Comparison of ENCODE assay signal across 8 cellular contexts in genomic region chr21:45128613-45129226, GRCh38. TPM values are rescaled to one million over a fixed set of nuclear protein-coding genes. Genes with fewer than 3 reads are reported as not detected.
DNase-seq lines count a peak whose midpoint lies in the region; ATAC-seq and TF ChIP-seq lines count a peak whose summit lies in the region.

No MANE protein-coding gene starts in this region.

- H2AFZ ChIP-seq in MM.1S (ENCODE audit: low read length), result no peak overlapping the region

- H3K36me3 ChIP-seq in MM.1S (replicated peaks; ENCODE audit: insufficient read depth, low read length) (no peaks in the 10 kb centered on the region), adrenal gland (replicated peaks in 1 of 2) (no peaks in the 10 kb centered on the region), gastrocnemius medialis (no peaks in the 10 kb centered on the region)

- DNase-seq in GF-D8 (lab: John Stamatoyannopoulos, UW) (peak; percentile 34), MM.1S (peak; percentile 82), T-helper 1 cell (peak; percentile 48 to 79 (median 65)), adrenal gland (peak; percentile 78 to 93 (median 86)), left ventricle myocardium superior (peak; percentile 84), gastrocnemius medialis (peak; percentile 74 to 83)

- intact Hi-C loops in adrenal gland (cut with DNase I) (loop anchor here in 1 of 2 donors (5.0 kb wide), 1 partner anchor 176 kb away; no protein-coding TSS in a partner anchor), left ventricle myocardium superior (cut with micrococcal nuclease) (no loop called here), gastrocnemius medialis (cut with DNase I; ENCODE audit: low total_unique reads) (loop anchor here (1.0 to 2.0 kb wide), 2 partner anchors 54 to 83 kb away; partner anchors contain the start of gene ADARB1)

- in situ Hi-C loops in gastrocnemius medialis (cut with MboI; ENCODE audit: low sequenced_read_pairs in 4 of 4), result loop anchor here in 2 of 4 donors (10.0 kb wide), 2 partner anchors 54 to 74 kb away; partner anchors contain the start of gene ADARB1 (in 1 of the 2)

- H3K9ac ChIP-seq in MM.1S (ENCODE audit: low read length), result no peak overlapping the region

- H3K27me3 ChIP-seq in MM.1S (replicated peaks; ENCODE audit: insufficient read depth, low read length), result peaks cover 95% of the 10 kb centered on the region
- no peaks in the 10 kb centered on the region for H3K27me3 ChIP-seq in adrenal gland
- H3K27me3 ChIP-seq in gastrocnemius medialis, result no peaks in the 10 kb centered on the region

- H3K79me2 ChIP-seq in MM.1S (ENCODE audit: low read length), result no peaks in the 10 kb centered on the region

- H3K4me1 ChIP-seq in MM.1S (ENCODE audit: low read length) (no peaks in the 10 kb centered on the region), adrenal gland (replicated peaks in 1 of 2) (peaks cover 23 to 56% of the 10 kb centered on the region in 2 donors), gastrocnemius medialis (peaks cover 55 to 62% of the 10 kb centered on the region in 2 donors)

- H3F3A ChIP-seq in MM.1S (ENCODE audit: insufficient read depth, low read length), result no peaks in the 10 kb centered on the region

- ATAC-seq in left ventricle myocardium superior, result peak; percentile 83
- peak; percentile 58 to 74 for ATAC-seq in gastrocnemius medialis
- ATAC-seq in GM21717 (IDR thresholded peaks at IDR 0.05; ENCODE audit: unreplicated experiment), result no peak
- ATAC-seq in HG02885 (IDR thresholded peaks at IDR 0.05; ENCODE audit: poor library complexity, unreplicated experiment), result no peak

- H3K9me2 ChIP-seq in MM.1S (replicated peaks; ENCODE audit: insufficient read depth, low read length), result no peaks in the 10 kb centered on the region

- no peak overlapping the region for H3K4me2 ChIP-seq in MM.1S (ENCODE audit: low read depth, low read length)

- no peak overlapping the region for H3K4me3 ChIP-seq in MM.1S (ENCODE audit: low read length)
- H3K4me3 ChIP-seq in adrenal gland, result no peak overlapping the region
- no peak overlapping the region for H3K4me3 ChIP-seq in gastrocnemius medialis

- 37 to 53% (median 49%) methylated on average over 10 of the region's 10 CpGs for WGBS in adrenal gland, 4 donors

- peak; percentile 99 for TF ChIP-seq CTCF in MM.1S (IDR thresholded peaks at IDR 0.05; ENCODE audit: low read length)
- peak; percentile 77 to 97 (median 93) for TF ChIP-seq CTCF in adrenal gland (IDR thresholded peaks at IDR 0.05)
- TF ChIP-seq CTCF in gastrocnemius medialis (IDR thresholded peaks at IDR 0.05 in 4 of 5, conservative IDR thresholded peaks at IDR 0.05 in 1 of 5), result peak; percentile 93 to 99 (median 94)

- H3K9me3 ChIP-seq in MM.1S (replicated peaks; ENCODE audit: insufficient read depth, low read length) (no peaks in the 10 kb centered on the region), adrenal gland (replicated peaks in 1 of 3) (no peaks in the 10 kb centered on the region), gastrocnemius medialis (no peaks in the 10 kb centered on the region)

- H4K20me1 ChIP-seq in MM.1S (ENCODE audit: insufficient read depth, low read length), result no peaks in the 10 kb centered on the region

- H3K27ac ChIP-seq in MM.1S (ENCODE audit: low read length) (no peak overlapping the region), adrenal gland (peak overlapping the region in 3 of 5 donors; percentile 3 to 90 (median 89)), gastrocnemius medialis (peak overlapping the region; percentile 68 to 79 (median 74))

- TF ChIP-seq POLR2A in adrenal gland (IDR thresholded peaks at IDR 0.05), result no peak
- TF ChIP-seq POLR2A in gastrocnemius medialis (IDR thresholded peaks at IDR 0.05), result no peak

RNA-seq across cellular contexts. Expression of gene ADARB1, which starts 54.3 kb away (rescaled TPM):
- total RNA-seq in adrenal gland, result 10 to 100 TPM; 10.7 to 21.6 (median 18.4) TPM
- 10 to 100 TPM in 2 of 3 donors, 1 to 10 TPM in 1; 7.5 to 16.3 (median 12.4) TPM for polyA plus RNA-seq in adrenal gland
- 13.6 TPM for total RNA-seq in left ventricle myocardium superior
- 10 to 100 TPM in 1 of 4 donors, 1 to 10 TPM in 3; 5.9 to 11.5 (median 6.9) TPM for total RNA-seq in gastrocnemius medialis

Comparison
In these comparisons a context has a peak if more than half of its experiments do, and no peak if none do; other contexts are left out.
1. DNase-seq: peak in every context shown above with its lines; median percentile 86 in adrenal gland; 84 in left ventricle myocardium superior; 82 in MM.1S; 78 in gastrocnemius medialis; 65 in T-helper 1 cell; 34 in GF-D8.
2. ATAC-seq: peak in left ventricle myocardium superior (single experiment) and gastrocnemius medialis (2 of 2); none in GM21717 (single experiment) and HG02885 (single experiment).
3. Peak in every context shown above with its lines, with median percentiles within 50 percentile points of each other: CTCF ChIP-seq.